In genomic region chr1:167061073-167061464, GRCh38 we compare ENCODE assay signal across 2 cellular contexts.
TF ChIP-seq lines count a peak whose summit lies in the region.

No MANE protein-coding gene starts in this region.

TF ChIP-seq in HepG2, 621 proteins besides CTCF, POLR2A, EP300 and RAD21:
- TF ChIP-seq NFAT5 (CRISPR knock-in tag; IDR thresholded peaks at IDR 0.05): no peak
- TF ChIP-seq ZNF629 (CRISPR knock-in tag; conservative IDR thresholded peaks at IDR 0.05): 0 out of 2 replicates have a peak, but pooled peaks have one; percentile 16
- no peak for TF ChIP-seq MYC (CRISPR knock-in tag; IDR thresholded peaks at IDR 0.05; ENCODE audit: borderline replicate concordance)
- TF ChIP-seq ZNF75D (CRISPR knock-in tag; IDR thresholded peaks at IDR 0.05; ENCODE audit: borderline replicate concordance): no peak
- TF ChIP-seq SNAPC2 (CRISPR knock-in tag; IDR thresholded peaks at IDR 0.05): no peak
- no peak for TF ChIP-seq ZBTB46 (CRISPR knock-in tag; IDR thresholded peaks at IDR 0.05; ENCODE audit: borderline replicate concordance)
- TF ChIP-seq ZNF3 (CRISPR knock-in tag; IDR thresholded peaks at IDR 0.05): no peak

TF ChIP-seq in K562, 482 proteins besides CTCF, POLR2A, EP300 and RAD21:
- TF ChIP-seq BCOR (IDR thresholded peaks at IDR 0.05): peak; percentile 45; the same call in 1 of the 2 replicates
- no peak for TF ChIP-seq ELK3 (CRISPR knock-in tag; IDR thresholded peaks at IDR 0.05)
- TF ChIP-seq NFE2 (IDR thresholded peaks at IDR 0.05; ENCODE audit: low read depth): peak; percentile 39; the same call in 1 of the 2 replicates
- TF ChIP-seq CREB1 (IDR thresholded peaks at IDR 0.05): no peak
- TF ChIP-seq CREB1 (CRISPR knock-in tag; IDR thresholded peaks at IDR 0.05): no peak
- no peak for TF ChIP-seq SMARCE1 (IDR thresholded peaks at IDR 0.05)
- TF ChIP-seq CBFA2T3 (IDR thresholded peaks at IDR 0.05): no peak
- TF ChIP-seq SIN3A (IDR thresholded peaks at IDR 0.05; ENCODE audit: borderline replicate concordance in 2 of 2, control insufficient read depth in 1 of 2, low read depth in 2 of 2, low read length in 2 of 2): no peak
- no peak for TF ChIP-seq TOE1 (IDR thresholded peaks at IDR 0.05; ENCODE audit: borderline replicate concordance)
- no peak for TF ChIP-seq TOE1 (CRISPR knock-in tag; IDR thresholded peaks at IDR 0.05; ENCODE audit: borderline replicate concordance, low read depth)
- no peak for TF ChIP-seq MAFG (tag; conservative IDR thresholded peaks at IDR 0.05)
- TF ChIP-seq MLX (CRISPR knock-in tag; conservative IDR thresholded peaks at IDR 0.05): no peak
- TF ChIP-seq FOXP1 (CRISPR knock-in tag; IDR thresholded peaks at IDR 0.05): no peak
- TF ChIP-seq IRF9 (tag; IDR thresholded peaks at IDR 0.05): no peak
- no peak for TF ChIP-seq GMEB1 (CRISPR knock-in tag; IDR thresholded peaks at IDR 0.05)
- no peak for TF ChIP-seq ARID4B (CRISPR knock-in tag; IDR thresholded peaks at IDR 0.05)
- no peak for TF ChIP-seq GTF2E2 (tag; IDR thresholded peaks at IDR 0.05)
- TF ChIP-seq ESRRA (IDR thresholded peaks at IDR 0.05; ENCODE audit: borderline replicate concordance, low read depth): peak; percentile 70; the same call in 1 of the 2 replicates
- TF ChIP-seq TCF3 (CRISPR knock-in tag; IDR thresholded peaks at IDR 0.05): no peak
- peak; percentile 39 for TF ChIP-seq RBM25 (IDR thresholded peaks at IDR 0.05; ENCODE audit: low read depth, low read length, severe bottlenecking)
- no peak for TF ChIP-seq SUPT5H (IDR thresholded peaks at IDR 0.05)
- no peak for TF ChIP-seq RBFOX2 (IDR thresholded peaks at IDR 0.05; ENCODE audit: low read depth, low read length)
- no peak for TF ChIP-seq REST (CRISPR knock-in tag; IDR thresholded peaks at IDR 0.05; ENCODE audit: low read depth)
- TF ChIP-seq NRF1 (conservative IDR thresholded peaks at IDR 0.05 in 1 of 2, IDR thresholded peaks at IDR 0.05 in 1 of 2): no peak
- no peak for TF ChIP-seq ZBTB8A (IDR thresholded peaks at IDR 0.05; ENCODE audit: partially characterized antibody)
